Comparison of ENCODE assay signal across 12 cellular contexts in the genomic region with DNA sequence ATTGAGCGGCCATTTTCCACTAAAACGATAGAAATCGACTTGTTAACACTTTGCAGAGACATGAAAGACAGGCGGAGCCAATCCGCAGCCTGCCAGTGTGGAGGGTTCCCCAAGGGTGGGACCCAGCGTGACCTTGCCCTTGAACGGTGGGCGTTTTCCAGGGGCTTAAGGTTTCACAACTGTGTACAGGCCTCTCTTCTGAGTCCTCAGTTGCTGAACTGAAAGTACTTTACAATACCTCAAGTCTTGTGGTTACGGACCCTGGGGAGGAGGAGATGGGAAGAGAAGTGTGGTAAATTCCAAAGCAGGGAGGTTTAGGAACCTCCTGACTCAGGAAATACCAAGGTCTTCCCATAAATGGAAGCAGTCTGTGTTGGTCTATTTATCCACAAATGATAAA.
DNase-seq lines count a peak whose midpoint lies in the region; ATAC-seq and TF ChIP-seq lines count a peak whose summit lies in the region.
"Had no signal": no experiment of that assay in that cellular context is flagged by ENCODE, and none has a peak within 500 bp of the region (broad histone marks: within the 10 kb centered on the region; RNA-seq: fewer than 3 reads in every experiment).

No MANE protein-coding gene starts in this region.

- in situ Hi-C loops in astrocyte of the spinal cord (cut with HindIII; ENCODE audit: low sequenced_read_pairs): no loop called here

- ATAC-seq in GM21717 (IDR thresholded peaks at IDR 0.05; ENCODE audit: unreplicated experiment) (no peak), HG02623 (IDR thresholded peaks at IDR 0.05; ENCODE audit: unreplicated experiment) (no peak)

- DNase-seq in A172 (ENCODE audit: low spot score) (peak; percentile 44), NCI-H226 (peak; percentile 80), astrocyte of the spinal cord (ENCODE audit: low read depth, low spot score) (peak; percentile 83), kidney tubule cell (ENCODE audit: low spot score) (peak; percentile 44), NCI-H2107 treated with DMSO at 0.1 percent for 48 hours (lab: John Stamatoyannopoulos, UW; ENCODE audit: unreplicated experiment) (no peak)
- no peak for DNase-seq in activated naive CD4-positive, alpha-beta T cell treated with Interleukin-2 at 50 U/mL for 16 hours
- DNase-seq: activated B cell treated with CpG ODN at 0.5 μM for 24 hours had no signal

- no peak for TF ChIP-seq CTCF in astrocyte of the spinal cord (IDR thresholded peaks at IDR 0.05; ENCODE audit: low read depth, low read length)

- H3K4me3 ChIP-seq in astrocyte of the spinal cord (ENCODE audit: low read depth, low read length): no peak overlapping the region
- H3K4me3 ChIP-seq: BLaER1 treated with 17β-estradiol and CSF1 and Interleukin-3, amounts not matched to agents 10 nM and 100 nM; K562; lung had no signal

Comparison
In these comparisons a context has a peak if more than half of its experiments do, and no peak if none do; other contexts are left out.
1. DNase-seq: peak in A172 (single experiment), NCI-H226 (single experiment), astrocyte of the spinal cord (single experiment) and kidney tubule cell (single experiment); none in NCI-H2107 treated with DMSO at 0.1 percent for 48 hours (single experiment) and activated naive CD4-positive, alpha-beta T cell treated with Interleukin-2 at 50 U/mL for 16 hours (single experiment).